1 cellular context compared by ENCODE assay signal in the genomic region with DNA sequence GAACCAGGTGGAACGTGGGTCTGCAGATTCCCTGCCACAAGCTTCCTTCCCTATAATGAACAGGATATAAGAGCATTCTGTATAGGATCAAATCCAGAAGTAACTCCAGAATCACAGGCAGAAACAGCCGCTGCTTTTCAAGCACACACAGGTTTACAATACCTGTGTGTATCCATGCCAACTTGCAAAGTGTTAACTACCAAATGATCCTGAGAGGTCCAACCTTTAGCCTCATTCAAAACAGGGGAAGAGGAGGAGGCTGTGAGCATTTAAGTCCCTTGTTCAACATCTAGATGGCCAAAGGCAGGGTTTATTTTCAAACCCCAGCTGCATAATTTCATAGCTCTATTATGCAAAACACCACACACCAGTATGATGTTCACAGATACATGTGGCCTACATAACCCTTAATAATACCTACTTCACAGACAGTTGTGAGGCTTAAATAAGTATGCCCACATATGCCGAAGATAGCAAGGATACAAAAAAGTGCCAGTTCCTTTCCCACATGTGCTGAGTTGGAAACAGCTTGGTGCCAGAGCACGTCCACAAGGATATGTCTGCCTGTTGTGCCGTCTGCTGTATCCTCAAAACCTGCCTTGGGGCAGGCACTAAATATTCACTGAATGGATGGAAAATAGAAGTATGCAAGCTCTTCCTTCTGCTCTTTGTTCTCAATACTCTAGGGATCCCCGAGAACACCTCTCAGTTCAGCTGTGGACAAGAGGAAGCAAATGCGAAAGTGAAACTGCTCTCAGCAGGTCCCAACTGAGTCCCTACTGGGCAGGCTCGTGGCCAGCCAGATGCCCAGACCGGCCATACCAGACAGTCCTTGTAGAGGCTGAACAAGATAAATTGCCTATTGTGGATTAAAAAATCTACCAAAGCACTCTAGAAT.
A peak's percentile ranks its signal among the peaks of the same experiment; 100 is the strongest.
TF ChIP-seq lines count a peak whose summit lies in the region.

No MANE protein-coding gene starts in this region.

TF ChIP-seq in HepG2, 621 proteins besides CTCF, POLR2A, EP300 and RAD21 (continued from another document):
- TF ChIP-seq, protein P1, sequence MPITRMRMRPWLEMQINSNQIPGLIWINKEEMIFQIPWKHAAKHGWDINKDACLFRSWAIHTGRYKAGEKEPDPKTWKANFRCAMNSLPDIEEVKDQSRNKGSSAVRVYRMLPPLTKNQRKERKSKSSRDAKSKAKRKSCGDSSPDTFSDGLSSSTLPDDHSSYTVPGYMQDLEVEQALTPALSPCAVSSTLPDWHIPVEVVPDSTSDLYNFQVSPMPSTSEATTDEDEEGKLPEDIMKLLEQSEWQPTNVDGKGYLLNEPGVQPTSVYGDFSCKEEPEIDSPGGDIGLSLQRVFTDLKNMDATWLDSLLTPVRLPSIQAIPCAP (CRISPR knock-in tag; IDR thresholded peaks at IDR 0.05; ENCODE audit: low read depth), result 0 out of 2 replicates have a peak, but pooled peaks have one; percentile 33
- TF ChIP-seq ZNF180 (CRISPR knock-in tag; IDR thresholded peaks at IDR 0.05; ENCODE audit: borderline replicate concordance, low read depth) (no peak), TSC22D2 (CRISPR knock-in tag; IDR thresholded peaks at IDR 0.05; ENCODE audit: borderline replicate concordance) (no peak), IRF2 (CRISPR knock-in tag; IDR thresholded peaks at IDR 0.05) (peak; percentile 63; the same call in 1 of the 2 replicates), KMT2A (CRISPR knock-in tag; IDR thresholded peaks at IDR 0.05) (peak; percentile 70; the same call in 1 of the 2 replicates)
TF ChIP-seq in HepG2: peak in this region for 3.
